ENCODE assay signal across 11 cellular contexts in the genomic region with DNA sequence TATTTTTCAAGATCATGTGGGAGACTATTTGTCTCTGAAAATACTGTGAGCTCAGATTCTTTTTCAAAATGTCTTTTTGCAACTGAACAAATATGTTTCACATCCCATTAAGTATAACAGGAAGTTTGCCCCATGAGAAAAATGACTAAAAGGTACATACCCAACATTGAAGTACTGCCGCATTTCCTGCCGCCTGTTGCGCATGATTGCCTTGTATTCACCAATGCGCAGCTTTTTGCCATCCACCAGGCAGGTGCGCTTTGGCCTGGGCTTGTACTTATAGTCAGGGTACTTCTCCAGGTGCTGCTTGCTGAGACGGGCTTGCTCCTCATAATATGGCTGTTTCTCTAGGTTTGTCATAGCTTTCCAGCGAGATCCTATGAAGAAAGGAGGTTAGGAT.
DNase-seq lines count a peak whose midpoint lies in the region; ATAC-seq and TF ChIP-seq lines count a peak whose summit lies in the region.
"Had no signal": no experiment of that assay in that cellular context is flagged by ENCODE, and none has a peak within 500 bp of the region (broad histone marks: within the 10 kb centered on the region; RNA-seq: fewer than 3 reads in every experiment).

No MANE protein-coding gene starts in this region.

- intact Hi-C loops in head of caudate nucleus (cut with DNase I) = no loop called here

- H3K4me1 ChIP-seq in HUES6 (ENCODE audit: control insufficient read depth, insufficient read depth, low read length) = 0 out of 2 replicates have a peak, but pooled peaks cover 4% of the 10 kb centered on the region

- H3K27ac ChIP-seq in HUES6 (ENCODE audit: low read depth, low read length) = 0 out of 2 replicates have a peak overlapping the region, but pooled peaks have one; percentile 26

- H3K27me3 Mint-ChIP-seq in nephron progenitor cell (ENCODE audit: low read depth, poor library complexity) = peaks cover 3% of the 10 kb centered on the region
- H3K27me3 Mint-ChIP-seq in activated naive CD4-positive, alpha-beta T cell treated with anti-CD3 and anti-CD28 coated beads, Interleukin-2, amount 10 ng/mL, durations not matched to agents 7 days and 5 days = no peaks in the 10 kb centered on the region
- H3K27me3 Mint-ChIP-seq: activated CD8-positive, alpha-beta T cell treated with anti-CD3 and anti-CD28 coated beads for 36 hours; dendritic cell treated with granulocyte-macrophage colony-stimulating factor and Interleukin-4, amounts not matched to agents 40 ng/mL and 50 ng/mL, for 4 days had no signal

- ATAC-seq in GM19043 (IDR thresholded peaks at IDR 0.05; ENCODE audit: low read depth, unreplicated experiment) (peak; percentile 93), HG02588 (IDR thresholded peaks at IDR 0.05; ENCODE audit: unreplicated experiment) (peak; percentile 86)
- ATAC-seq: activated CD8-positive, alpha-beta T cell treated with anti-CD3 and anti-CD28 coated beads for 36 hours had no signal

- CTCF ChIA-PET in activated naive CD4-positive, alpha-beta T cell treated with anti-CD3 and anti-CD28 coated beads, Interleukin-2, amount 10 ng/mL, durations not matched to agents 7 days and 5 days (lab: Charles Lee) = no interaction called here

- H3K4me3 ChIP-seq in HUES6 (ENCODE audit: low read depth, low read length) = no peak overlapping the region

- no peaks in the 10 kb centered on the region for H3K9me3 ChIP-seq in HUES6 (ENCODE audit: control insufficient read depth, insufficient read depth, low read depth, low read length)

- peaks cover 30% of the 10 kb centered on the region for H3K36me3 Mint-ChIP-seq in nephron progenitor cell (ENCODE audit: low read depth)
- no peaks in the 10 kb centered on the region for H3K36me3 Mint-ChIP-seq in activated naive CD4-positive, alpha-beta T cell treated with anti-CD3 and anti-CD28 coated beads, Interleukin-2, amount 10 ng/mL, durations not matched to agents 7 days and 5 days

- no peak for TF ChIP-seq CTCF in nephron progenitor cell (IDR thresholded peaks at IDR 0.05)

- H3K9ac ChIP-seq in HUES6 (ENCODE audit: low read length) = no peak overlapping the region

- peak overlapping the region; percentile 22 for H3K27ac Mint-ChIP-seq in nephron progenitor cell
- no peak overlapping the region for H3K27ac Mint-ChIP-seq in activated naive CD4-positive, alpha-beta T cell treated with anti-CD3 and anti-CD28 coated beads, Interleukin-2, amount 10 ng/mL, durations not matched to agents 7 days and 5 days
- H3K27ac Mint-ChIP-seq: activated CD8-positive, alpha-beta T cell treated with anti-CD3 and anti-CD28 coated beads for 36 hours; dendritic cell treated with granulocyte-macrophage colony-stimulating factor and Interleukin-4, amounts not matched to agents 40 ng/mL and 50 ng/mL, for 4 days had no signal

- no peaks in the 10 kb centered on the region for H3K36me3 ChIP-seq in HUES6 (ENCODE audit: control insufficient read depth, insufficient read depth, low read length)

- DNase-seq in nephron progenitor cell = no peak
- no peak for DNase-seq in head of caudate nucleus
- no peak for DNase-seq in 8988T
- no peak for DNase-seq in activated naive CD4-positive, alpha-beta T cell treated with anti-CD3 and anti-CD28 coated beads, Interleukin-2, amount 10 ng/mL, durations not matched to agents 7 days and 5 days
- DNase-seq: activated CD8-positive, alpha-beta T cell treated with anti-CD3 and anti-CD28 coated beads for 36 hours; DMS 273 treated with DMSO at 0.1 percent for 48 hours; T-helper 2 cell had no signal

- no peaks in the 10 kb centered on the region for H3K9me3 Mint-ChIP-seq in nephron progenitor cell
- peaks cover 6% of the 10 kb centered on the region for H3K9me3 Mint-ChIP-seq in activated naive CD4-positive, alpha-beta T cell treated with anti-CD3 and anti-CD28 coated beads, Interleukin-2, amount 10 ng/mL, durations not matched to agents 7 days and 5 days

- H3K27me3 ChIP-seq in HUES6 (ENCODE audit: control insufficient read depth, insufficient read depth, low read length) = no peaks in the 10 kb centered on the region

- H3K4me3 Mint-ChIP-seq in nephron progenitor cell = no peak overlapping the region
- no peak overlapping the region for H3K4me3 Mint-ChIP-seq in activated naive CD4-positive, alpha-beta T cell treated with anti-CD3 and anti-CD28 coated beads, Interleukin-2, amount 10 ng/mL, durations not matched to agents 7 days and 5 days
- H3K4me3 Mint-ChIP-seq: activated CD8-positive, alpha-beta T cell treated with anti-CD3 and anti-CD28 coated beads for 36 hours; dendritic cell treated with granulocyte-macrophage colony-stimulating factor and Interleukin-4, amounts not matched to agents 40 ng/mL and 50 ng/mL, for 4 days had no signal

- H3K4me1 Mint-ChIP-seq in nephron progenitor cell = peaks cover 16% of the 10 kb centered on the region
- no peaks in the 10 kb centered on the region for H3K4me1 Mint-ChIP-seq in activated naive CD4-positive, alpha-beta T cell treated with anti-CD3 and anti-CD28 coated beads, Interleukin-2, amount 10 ng/mL, durations not matched to agents 7 days and 5 days
